ENCODE assay signal across 9 cellular contexts in the genomic region with DNA sequence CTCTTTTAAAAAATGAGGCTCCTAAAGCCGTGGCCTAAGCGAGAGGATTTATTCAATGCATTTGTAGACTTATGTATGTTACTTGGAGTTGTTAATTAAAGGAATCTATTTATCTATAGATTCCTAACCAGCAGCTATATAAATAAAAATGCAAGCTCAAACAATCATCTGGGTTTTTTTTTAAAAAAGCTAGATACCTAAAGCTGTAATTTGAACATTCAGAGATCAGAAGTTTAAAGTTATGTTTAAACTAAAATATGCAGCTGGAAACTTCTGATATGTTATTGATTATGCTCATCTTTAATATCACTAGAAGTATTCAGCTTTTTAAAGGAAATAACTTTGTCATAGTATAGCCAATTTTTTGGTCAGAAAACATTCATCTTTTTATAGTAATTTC. TPM values are rescaled to one million over a fixed set of nuclear protein-coding genes. Genes with fewer than 3 reads are reported as not detected.
DNase-seq lines count a peak whose midpoint lies in the region; ATAC-seq, FAIRE-seq and TF ChIP-seq lines count a peak whose summit lies in the region.
"Had no signal": no experiment of that assay in that cellular context is flagged by ENCODE, and none has a peak within 500 bp of the region (broad histone marks: within the 10 kb centered on the region; RNA-seq: fewer than 3 reads in every experiment).

No MANE protein-coding gene starts in this region.

- H3K9ac ChIP-seq in PC-3 (ENCODE audit: low read length) (peak overlapping the region; percentile 74), neural cell (ENCODE audit: low read length) (peak overlapping the region; percentile 96)

- H3K79me2 ChIP-seq in PC-3 (ENCODE audit: low read length) (peaks cover 16% of the 10 kb centered on the region; the same call in 1 of the 2 replicates), neural cell (replicated peaks; ENCODE audit: insufficient read depth, low read length) (peaks cover 56% of the 10 kb centered on the region)

- H3K4me1 ChIP-seq in A549 (peaks cover 7% of the 10 kb centered on the region; the same call in 1 of the 3 replicates), PC-3 (ENCODE audit: insufficient read depth, low read length) (no peaks in the 10 kb centered on the region)

- intact Hi-C loops in PC-3 (cut with micrococcal nuclease) = loop anchor here (1.0 to 10.0 kb wide), 4 partner anchors 54 to 1136 kb away; no protein-coding TSS in a partner anchor

- no peak for TF ChIP-seq POLR2A in A549 (IDR thresholded peaks at IDR 0.05; ENCODE audit: low read length)

- no peak for TF ChIP-seq CTCF in A549 (IDR thresholded peaks at IDR 0.05)
- TF ChIP-seq CTCF in PC-3 (conservative IDR thresholded peaks at IDR 0.05; ENCODE audit: low read depth, low read length) = no peak
- TF ChIP-seq CTCF in epithelial cell of proximal tubule (conservative IDR thresholded peaks at IDR 0.05; ENCODE audit: low read depth, low read length) = no peak
- no peak for TF ChIP-seq CTCF in neural cell (IDR thresholded peaks at IDR 0.05; ENCODE audit: poor library complexity, severe bottlenecking)
- no peak for TF ChIP-seq CTCF in RWPE1 (conservative IDR thresholded peaks at IDR 0.05; ENCODE audit: low read depth)

- POLR2A ChIA-PET in A549 (lab: Yijun Ruan, JAX) = no interaction called here
- POLR2A ChIA-PET in PC-3 (lab: Charles Lee; ENCODE audit: unreplicated experiment) = no interaction called here
- POLR2A ChIA-PET in RWPE1 (lab: Yijun Ruan, JAX; ENCODE audit: low non-redundant PET) = no interaction called here

- H3K27me3 ChIP-seq in PC-3 (ENCODE audit: low read length) (no peaks in the 10 kb centered on the region), neural cell (ENCODE audit: insufficient read depth, low read depth, low read length) (peaks cover 3% of the 10 kb centered on the region)

- H3F3A ChIP-seq in PC-3 (ENCODE audit: low read length, unreplicated experiment) (no peaks in the 10 kb centered on the region), neural cell (ENCODE audit: insufficient read depth, low read length, poor library complexity, severe bottlenecking) (peaks cover 7% of the 10 kb centered on the region)

- CTCF ChIA-PET in A549 (lab: Yijun Ruan, JAX) = interaction anchor here (1.0 to 3.2 kb wide), 5 partner anchors 9 to 1215 kb away, joined by 3 to 14 read pairs (median 4); no protein-coding TSS in a partner anchor
- CTCF ChIA-PET in PC-3 (lab: Charles Lee) = interaction anchor here (0.7 kb wide), 1 partner anchor 61 kb away, joined by 4 read pairs; no protein-coding TSS in a partner anchor
- CTCF ChIA-PET in RWPE1 (lab: Yijun Ruan, JAX) = interaction anchor here (0.6 to 0.7 kb wide), 4 partner anchors 75 to 1587 kb away, joined by 3 to 5 read pairs (median 3); no protein-coding TSS in a partner anchor

- H3K27ac ChIP-seq in A549 (no peak overlapping the region), PC-3 (ENCODE audit: low read length) (no peak overlapping the region), neural cell (ENCODE audit: low read length) (peak overlapping the region; percentile 98), caudate nucleus (ENCODE audit: low read depth, low read length) (no peak overlapping the region), RWPE1 (no peak overlapping the region)

- H3K9me2 ChIP-seq in PC-3 (replicated peaks; ENCODE audit: low read length) = no peaks in the 10 kb centered on the region
- H3K9me2 ChIP-seq in neural cell (ENCODE audit: insufficient read depth, low read length) = no peaks in the 10 kb centered on the region

- H4K20me1 ChIP-seq in PC-3 (ENCODE audit: low read length) (no peaks in the 10 kb centered on the region), neural cell (ENCODE audit: insufficient read depth) (no peaks in the 10 kb centered on the region)

- TF ChIP-seq EP300 in A549 (IDR thresholded peaks at IDR 0.05) (no peak), neural cell (conservative IDR thresholded peaks at IDR 0.05; ENCODE audit: poor library complexity, severe bottlenecking) (no peak)

- ATAC-seq in A549 (no peak), PC-3 (no peak)

- WGBS in A549 (ENCODE audit: missing lambda C conversion rate) = 84% methylated on average over 2 of the region's 2 CpGs

- no peak for FAIRE-seq in A549 (lab: Jason Lieb, UNC)

- no TSS peak for BruUV-seq in PC-3 (replicated peaks; lab: Mats Ljungman, UMichigan)

- H2AFZ ChIP-seq in PC-3 (ENCODE audit: low read length) = peak overlapping the region; percentile 91
- no peak overlapping the region for H2AFZ ChIP-seq in neural cell (ENCODE audit: low read depth, low read length)

- H3K4me2 ChIP-seq in A549 (peak overlapping the region; percentile 91), PC-3 (ENCODE audit: low read length) (peak overlapping the region; percentile 95), neural cell (ENCODE audit: low read length) (peak overlapping the region; percentile 96)

- no peak for TF ChIP-seq RAD21 in A549 (conservative IDR thresholded peaks at IDR 0.05 in 1 of 2, IDR thresholded peaks at IDR 0.05 in 1 of 2)
- no peak for TF ChIP-seq RAD21 in neural cell (conservative IDR thresholded peaks at IDR 0.05)

- H3K4me3 ChIP-seq in A549 = peak overlapping the region; percentile 77; the same call in 2 of the 3 replicates
- H3K4me3 ChIP-seq in PC-3 (ENCODE audit: low read length) = peak overlapping the region; percentile 91
- H3K4me3 ChIP-seq in epithelial cell of proximal tubule (ENCODE audit: low read depth, low read length) = peak overlapping the region; percentile 65
- H3K4me3 ChIP-seq in neural cell (ENCODE audit: low read length) = peak overlapping the region; percentile 86

- H3K9me3 ChIP-seq in A549 (no peaks in the 10 kb centered on the region), PC-3 (ENCODE audit: low read length) (no peaks in the 10 kb centered on the region), neural cell (ENCODE audit: low read length) (no peaks in the 10 kb centered on the region)

- DNase-seq in A549 (ENCODE audit: low read depth in 1 of 2, low spot score in 1 of 2) = no peak
- no peak for DNase-seq in PC-3
- no peak for DNase-seq in epithelial cell of proximal tubule (ENCODE audit: low read depth)
- no peak for DNase-seq in caudate nucleus (lab: John Stamatoyannopoulos, UW)
- no peak for DNase-seq in cerebellum (ENCODE audit: low spot score)
- no peak for DNase-seq in RWPE1 (ENCODE audit: low spot score)
- DNase-seq in NCI-H446 treated with DMSO at 0.1 percent for 48 hours (lab: John Stamatoyannopoulos, UW) = no peak
- DNase-seq: activated CD4-positive, alpha-beta T cell treated with anti-CD3 and anti-CD28 coated beads, Interleukin-2, amount 10 ng/mL, durations not matched to agents 7 days and 5 days had no signal

- no peaks in the 10 kb centered on the region for H3K36me3 ChIP-seq in PC-3 (ENCODE audit: low read depth, low read length)
- no peaks in the 10 kb centered on the region for H3K36me3 ChIP-seq in neural cell (ENCODE audit: insufficient read depth, low read length)

TF ChIP-seq in A549, 52 proteins besides CTCF, POLR2A, EP300 and RAD21:
- no peak for TF ChIP-seq NPAS2 (CRISPR knock-in tag; IDR thresholded peaks at IDR 0.05; ENCODE audit: borderline replicate concordance)
- TF ChIP-seq, protein P1, sequence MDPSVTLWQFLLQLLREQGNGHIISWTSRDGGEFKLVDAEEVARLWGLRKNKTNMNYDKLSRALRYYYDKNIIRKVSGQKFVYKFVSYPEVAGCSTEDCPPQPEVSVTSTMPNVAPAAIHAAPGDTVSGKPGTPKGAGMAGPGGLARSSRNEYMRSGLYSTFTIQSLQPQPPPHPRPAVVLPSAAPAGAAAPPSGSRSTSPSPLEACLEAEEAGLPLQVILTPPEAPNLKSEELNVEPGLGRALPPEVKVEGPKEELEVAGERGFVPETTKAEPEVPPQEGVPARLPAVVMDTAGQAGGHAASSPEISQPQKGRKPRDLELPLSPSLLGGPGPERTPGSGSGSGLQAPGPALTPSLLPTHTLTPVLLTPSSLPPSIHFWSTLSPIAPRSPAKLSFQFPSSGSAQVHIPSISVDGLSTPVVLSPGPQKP (IDR thresholded peaks at IDR 0.05; ENCODE audit: low read depth, low read length) = no peak
- no peak for TF ChIP-seq CHD2 (IDR thresholded peaks at IDR 0.05; ENCODE audit: low read length, partially characterized antibody)

TF ChIP-seq in neural cell, 6 proteins besides CTCF, POLR2A, EP300 and RAD21 (continues in another document):
- TF ChIP-seq SMC3 (conservative IDR thresholded peaks at IDR 0.05; ENCODE audit: poor library complexity) = no peak
- no peak for TF ChIP-seq POLR2AphosphoS5 (IDR thresholded peaks at IDR 0.05)
- TF ChIP-seq REST (IDR thresholded peaks at IDR 0.05; ENCODE audit: borderline replicate concordance) = no peak
- TF ChIP-seq MXI1 (conservative IDR thresholded peaks at IDR 0.05; ENCODE audit: poor library complexity, severe bottlenecking) = no peak

RNA-seq across cellular contexts. Expression of gene MEIS1, which starts 1.0 kb away (rescaled TPM):
- polyA plus RNA-seq in A549 (2011; rRNA removed) (2.9 and 4.2 TPM in 2 replicates), A549 (2017; fragmentation: RNase III; extraction: RNeasy Plus Mini Kit Qiagen cat#74134 plus additional on column Dnase treatment) (1.9 to 2.1 TPM (median 2.0 TPM) in 3 replicates), neural cell (40.5 and 46.5 TPM in 2 replicates)
- 0.70 and 0.97 TPM in 2 replicates for polyA plus RNA-seq in A549 (2012; cell fraction: cytosol; rRNA removed)
- 1.9 and 2.3 TPM in 2 replicates for polyA plus RNA-seq in A549 (2012; cell fraction: nucleus; rRNA removed)
- 12.2 and 12.5 TPM in 2 replicates for polyA minus RNA-seq in A549 (2011; rRNA and poly(A)+ RNA removed)
- total RNA-seq in PC-3 (2014; rRNA removed) (4.1 and 5.9 TPM in 2 replicates), epithelial cell of proximal tubule (0.23 and 3.5 TPM in 2 replicates), cerebellum (180 TPM)
- polyA minus RNA-seq in neural cell = 87.2 and 89.4 TPM in 2 replicates
- total RNA-seq: activated CD4-positive, alpha-beta T cell treated with anti-CD3 and anti-CD28 coated beads, Interleukin-2, amount 10 ng/mL, durations not matched to agents 7 days and 5 days had no signal

Comparison
In these comparisons a context has a peak if more than half of its experiments do, and no peak if none do; other contexts are left out.
1. RNA of gene MEIS1, which starts 1.0 kb away (total RNA-seq): 180 TPM in cerebellum (single experiment); 4.1 to 5.9 TPM in PC-3 and 0.23 to 3.5 TPM in epithelial cell of proximal tubule; every median in the first group is over 10 times any median in the second.
2. Peak in every context shown above with its lines, with median percentiles within 50 percentile points of each other: H3K4me2 ChIP-seq and H3K4me3 ChIP-seq.